In the genomic region with DNA sequence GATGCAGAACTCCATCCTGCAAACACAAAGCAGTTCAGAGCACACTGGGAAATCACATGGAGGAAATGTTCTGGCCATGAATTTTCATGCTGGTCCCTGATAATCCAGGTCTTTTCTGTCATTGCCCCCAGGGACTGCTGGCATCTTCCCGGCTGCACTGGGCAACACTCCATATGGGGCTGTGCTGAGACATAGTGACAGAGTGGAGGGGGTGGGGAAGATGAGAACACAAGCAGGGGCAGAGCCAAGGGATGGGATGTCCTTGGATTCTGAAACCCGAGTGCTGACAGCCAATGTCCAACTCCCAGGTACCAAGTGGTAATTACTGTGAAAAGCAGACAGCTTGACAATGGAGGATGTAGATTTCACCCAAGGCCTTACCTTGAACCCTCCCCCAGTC, we compare ENCODE assay signal across 20 cellular contexts.
DNase-seq lines count a peak whose midpoint lies in the region; ATAC-seq and TF ChIP-seq lines count a peak whose summit lies in the region.
"Had no signal": no experiment of that assay in that cellular context is flagged by ENCODE, and none has a peak within 500 bp of the region (broad histone marks: within the 10 kb centered on the region; RNA-seq: fewer than 3 reads in every experiment).

No MANE protein-coding gene starts in this region.

- 16 to 28% (median 20%) methylated on average over 2 of the region's 2 CpGs for WGBS in psoas muscle, 3 donors

- intact Hi-C loops in psoas muscle (cut with DNase I) = no loop called here

- H3K4me3 ChIP-seq in BE2C (ENCODE audit: low read depth, low read length) (no peak overlapping the region), DND-41 (ENCODE audit: low read depth in 1 of 2, low read length in 2 of 2) (no peak overlapping the region), psoas muscle (no peak overlapping the region)
- H3K4me3 ChIP-seq: HAP-1, MG63, Peyer's patch had no signal

- H3K9me3 ChIP-seq in BE2C = no peaks in the 10 kb centered on the region
- no peaks in the 10 kb centered on the region for H3K9me3 ChIP-seq in DND-41 (ENCODE audit: insufficient read depth, low read length, severe bottlenecking)
- H3K9me3 ChIP-seq in psoas muscle = no peaks in the 10 kb centered on the region
- H3K9me3 ChIP-seq: HAP-1, MG63, Peyer's patch had no signal

- H3K27ac ChIP-seq in DND-41 (ENCODE audit: low read length) = peak overlapping the region; percentile 4; the same call in 1 of the 2 replicates
- H3K27ac ChIP-seq in psoas muscle = no peak overlapping the region
- H3K27ac ChIP-seq: Peyer's patch had no signal

- no peak overlapping the region for H3K9ac ChIP-seq in DND-41 (ENCODE audit: low read depth, low read length)

- peaks cover 98% of the 10 kb centered on the region for H4K20me1 ChIP-seq in DND-41 (ENCODE audit: insufficient read depth, low read length)

- H3K27me3 ChIP-seq in BE2C = no peaks in the 10 kb centered on the region
- H3K27me3 ChIP-seq in DND-41 (ENCODE audit: insufficient read depth, low read length, poor library complexity) = no peaks in the 10 kb centered on the region
- H3K27me3 ChIP-seq in psoas muscle (ENCODE audit: insufficient read depth in 3 of 3, low read length in 2 of 3) = no peaks in the 10 kb centered on the region
- H3K27me3 ChIP-seq: MG63, Peyer's patch had no signal

- peaks cover 100% of the 10 kb centered on the region for H3K79me2 ChIP-seq in DND-41 (ENCODE audit: insufficient read depth, low read length)

- no peak overlapping the region for H3K4me2 ChIP-seq in DND-41 (ENCODE audit: insufficient read depth, low read length)

- TF ChIP-seq CTCF in BE2C (IDR thresholded peaks at IDR 0.05; ENCODE audit: low read depth, low read length) = no peak
- no peak for TF ChIP-seq CTCF in DND-41 (IDR thresholded peaks at IDR 0.05; ENCODE audit: borderline replicate concordance, extremely low read depth, low read length, poor library complexity, severe bottlenecking)
- no peak for TF ChIP-seq CTCF in psoas muscle (IDR thresholded peaks at IDR 0.05)

- no peak for ATAC-seq in DND-41 (ENCODE audit: insufficient read depth, low read depth)
- peak in 3 of 4 donors; percentile 62 to 76 (median 70) for ATAC-seq in psoas muscle

- H3K36me3 ChIP-seq in BE2C (no peaks in the 10 kb centered on the region), DND-41 (ENCODE audit: insufficient read depth, low read length) (peaks cover 9% of the 10 kb centered on the region), psoas muscle (ENCODE audit: insufficient read depth in 1 of 2, low read depth in 1 of 2) (no peaks in the 10 kb centered on the region)
- H3K36me3 ChIP-seq: HAP-1, MG63, Peyer's patch had no signal

- H3K4me1 ChIP-seq in BE2C (no peaks in the 10 kb centered on the region), DND-41 (ENCODE audit: insufficient read depth, low read length) (peaks cover 38% of the 10 kb centered on the region), psoas muscle (peaks cover 16% of the 10 kb centered on the region)
- H3K4me1 ChIP-seq: HAP-1 had no signal

- DNase-seq in BE2C = peak; percentile 33
- DNase-seq in DND-41 = no peak
- DNase-seq in cerebellum (ENCODE audit: low spot score) = peak; percentile 57
- no peak for DNase-seq in psoas muscle
- DNase-seq in SIG-M5 treated with dmso at 0.1 percent for 504 hours (lab: John Stamatoyannopoulos, UW; ENCODE audit: unreplicated experiment) = no peak
- DNase-seq in stimulated activated CD4-positive, alpha-beta T cell treated with anti-CD3 and anti-CD28 coated beads, Interleukin-2, amount 100 ng/mL, for 48 hours = no peak
- DNase-seq in stimulated activated CD8-positive, alpha-beta memory T cell treated with anti-CD3 and anti-CD28 coated beads, Interleukin-4, amount 100 ng/mL, for 48 hours = no peak
- DNase-seq: ACHN; AML-193; CD4-positive, alpha-beta memory T cell; DMS79; MG63; NCI-H1092 treated with DMSO at 0.1 percent for 48 hours; NCI-H2107; NCI-H345; NCI-H748 treated with DMSO at 0.1 percent for 48 hours; SIG-M5; SW 1271 had no signal

- no peak overlapping the region for H2AFZ ChIP-seq in DND-41 (ENCODE audit: low read depth, low read length)

Comparison
In these comparisons a context has a peak if more than half of its experiments do, and no peak if none do; other contexts are left out.
1. DNase-seq: peak in BE2C (single experiment) and cerebellum (single experiment); none in DND-41 (single experiment), psoas muscle (0 of 2), SIG-M5 treated with dmso at 0.1 percent for 504 hours (single experiment), stimulated activated CD4-positive, alpha-beta T cell treated with anti-CD3 and anti-CD28 coated beads, Interleukin-2, amount 100 ng/mL, for 48 hours (0 of 2) and stimulated activated CD8-positive, alpha-beta memory T cell treated with anti-CD3 and anti-CD28 coated beads, Interleukin-4, amount 100 ng/mL, for 48 hours (single experiment).